In genomic region chrX:6500717-6501116, GRCh38 we compare ENCODE assay signal across 39 cellular contexts. TPM values are rescaled to one million over a fixed set of nuclear protein-coding genes. Genes with fewer than 3 reads are reported as not detected.
"Had no signal": no experiment of that assay in that cellular context is flagged by ENCODE, and none has a peak within 500 bp of the region (broad histone marks: within the 10 kb centered on the region; RNA-seq: fewer than 3 reads in every experiment).

No MANE protein-coding gene starts in this region.

- H3K9me3 ChIP-seq: adrenal gland, ascending aorta, body of pancreas had no signal

- H3K27ac ChIP-seq: adrenal gland, ascending aorta, body of pancreas, brain microvascular endothelial cell, breast epithelium, cardiac muscle cell had no signal

- FAIRE-seq: bronchial epithelial cell had no signal

- DNase-seq: activated effector memory CD4-positive, alpha-beta T cell treated with anti-CD3 and anti-CD28 coated beads, Interleukin-2, amount 50 U/mL, for 16 hours; activated effector memory CD4-positive, alpha-beta T cell treated with Interleukin-2 at 50 U/mL for 16 hours; activated gamma-delta T cell; activated gamma-delta T cell treated with Interleukin-2 at 50 U/mL for 16 hours; activated naive CD4-positive, alpha-beta T cell; activated naive CD4-positive, alpha-beta T cell treated with anti-CD3 and anti-CD28 coated beads for 36 hours; activated naive CD4-positive, alpha-beta T cell treated with anti-CD3 and anti-CD28 coated beads, Interleukin-2, amount 10 ng/mL, durations not matched to agents 7 days and 5 days; activated naive CD4-positive, alpha-beta T cell treated with anti-CD3 and anti-CD28 coated beads, Interleukin-2, amount 50 U/mL, for 16 hours; activated naive CD4-positive, alpha-beta T cell treated with Interleukin-2 at 50 U/mL for 16 hours; activated naive CD8-positive, alpha-beta T cell treated with anti-CD3 and anti-CD28 coated beads for 36 hours; activated naive CD8-positive, alpha-beta T cell treated with anti-CD3 and anti-CD28 coated beads, Interleukin-2, amount 10 ng/mL, durations not matched to agents 7 days and 5 days; activated naive CD8-positive, alpha-beta T cell treated with anti-CD3 and anti-CD28 coated beads, Interleukin-2, amount 50 U/mL, for 24 hours; activated T-cell treated with anti-CD3 and anti-CD28 coated beads, Interleukin-2, amount 50 U/mL, for 1 hour; activated T-cell treated with anti-CD3 and anti-CD28 coated beads, Interleukin-2, amount 50 U/mL, for 24 hours; activated T-cell treated with anti-CD3 and anti-CD28 coated beads, Interleukin-2, amount 50 U/mL, for 4 hours; activated T-cell treated with anti-CD3 and anti-CD28 coated beads, Interleukin-2, amount 50 U/mL, for 48 hours; activated T-cell treated with anti-CD3 and anti-CD28 coated beads, Interleukin-2, amount 50 U/mL, for 72 hours; amniotic stem cell; amygdala; anterior cingulate cortex; aorta; body of pancreas; brain microvascular endothelial cell; caudate nucleus; central memory CD4-positive, alpha-beta T cell; cerebellar nuclear complex had no signal

- ATAC-seq: activated naive CD4-positive, alpha-beta T cell treated with anti-CD3 and anti-CD28 coated beads, Interleukin-2, amount 50 U/mL, for 72 hours; activated naive CD8-positive, alpha-beta T cell treated with anti-CD3 and anti-CD28 coated beads, Interleukin-2, amount 50 U/mL, for 24 hours; activated T-cell treated with anti-CD3 and anti-CD28 coated beads, Interleukin-2, amount 50 U/mL, for 4 hours; activated T-cell treated with anti-CD3 and anti-CD28 coated beads, Interleukin-2, amount 50 U/mL, for 72 hours; activated T-helper 17 cell treated with anti-CD3 and anti-CD28 coated beads, Interleukin-2, amount 50 U/mL, for 72 hours; body of pancreas had no signal

- H3K4me3 ChIP-seq: adrenal gland, ascending aorta, body of pancreas, breast epithelium, cardiac muscle cell had no signal

- H3K4me1 ChIP-seq: adrenal gland, ascending aorta, body of pancreas, breast epithelium had no signal

- H3K27me3 ChIP-seq: adrenal gland, ascending aorta, body of pancreas, brain microvascular endothelial cell, breast epithelium, cardiac muscle cell had no signal

- H3K36me3 ChIP-seq: adrenal gland, ascending aorta, brain microvascular endothelial cell, breast epithelium, cardiac muscle cell had no signal

RNA-seq across cellular contexts. Expression of gene VCX3A, which starts 34.2 kb away (rescaled TPM):
- total RNA-seq: activated naive CD4-positive, alpha-beta T cell treated with anti-CD3 and anti-CD28 coated beads for 36 hours; activated naive CD4-positive, alpha-beta T cell treated with anti-CD3 and anti-CD28 coated beads, Interleukin-2, amount 50 U/mL, for 72 hours; activated naive CD8-positive, alpha-beta T cell treated with anti-CD3 and anti-CD28 coated beads for 36 hours; activated naive CD8-positive, alpha-beta T cell treated with anti-CD3 and anti-CD28 coated beads, Interleukin-2, amount 10 ng/mL, durations not matched to agents 7 days and 5 days; activated T-cell treated with anti-CD3 and anti-CD28 coated beads, Interleukin-2, amount 50 U/mL, for 4 hours; activated T-cell treated with anti-CD3 and anti-CD28 coated beads, Interleukin-2, amount 50 U/mL, for 72 hours; activated T-helper 1 cell treated with anti-CD3 and anti-CD28 coated beads, Interleukin-12 subunit alpha, Interleukin-12 subunit beta, Interleukin-2, Interleukin-4 antibody, amounts not matched to agents 30 ng/mL and 10 ng/mL and 1 ng/mL, durations not matched to agents 14 hours and 24 hours and 36 hours; activated T-helper 17 cell treated with anti-CD3 and anti-CD28 coated beads, Interleukin-2, amount 50 U/mL, for 72 hours; activated T-helper 2 cell treated with anti-CD3 and anti-CD28 coated beads, Interferon-gamma antibody, Interleukin-2, Interleukin-4, amounts not matched to agents 10 μg/mL and 5 μg/mL and 100 μg/mL, durations not matched to agents 14 hours and 24 hours and 36 hours; adrenal gland; aorta; ascending aorta; astrocyte; body of pancreas; breast epithelium; bronchial epithelial cell; cardiac septum; cerebellum; chondrocyte had no signal
- polyA plus RNA-seq: aorta had no signal
